ENCODE assay signal across 8 cellular contexts in the genomic region with DNA sequence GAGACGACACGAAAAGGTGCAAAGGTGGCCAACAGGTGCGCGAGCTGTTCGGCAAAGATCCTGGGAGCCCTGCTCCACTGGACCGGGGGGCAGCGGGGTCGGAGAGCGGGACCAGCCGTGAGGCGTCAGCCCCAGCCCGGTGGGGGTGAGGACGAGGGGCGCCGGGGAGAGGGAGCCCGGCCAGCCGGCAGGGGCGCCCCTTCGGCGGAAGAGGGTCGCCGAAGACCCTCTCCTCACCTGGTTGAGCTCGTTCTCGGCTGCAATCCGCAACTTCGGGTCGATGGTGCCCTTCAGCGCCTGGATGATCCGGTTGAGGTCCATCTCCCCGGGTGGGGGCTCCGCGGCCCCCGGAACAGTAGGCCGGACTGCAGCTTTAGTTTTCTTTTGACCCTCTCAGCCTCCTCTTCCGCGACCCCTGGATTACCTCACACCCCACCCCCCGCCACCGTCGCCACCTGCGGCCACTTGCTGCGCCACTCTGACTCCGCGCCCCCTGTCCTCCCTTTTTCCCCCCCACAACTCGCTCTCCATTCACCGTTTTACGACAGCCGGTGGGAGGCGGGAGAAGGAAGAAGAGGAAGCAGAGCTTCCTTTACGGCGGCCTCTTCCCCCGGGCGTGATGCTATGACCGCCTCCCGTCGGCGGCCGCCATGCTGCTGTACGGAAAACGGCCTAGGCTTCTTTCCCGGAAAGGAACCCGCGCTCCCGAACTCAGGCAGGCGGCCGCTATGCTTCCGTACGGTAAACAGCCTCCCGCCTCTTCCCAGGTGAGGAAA. TPM values are rescaled to one million over a fixed set of nuclear protein-coding genes. Genes with fewer than 3 reads are reported as not detected.
DNase-seq lines count a peak whose midpoint lies in the region; ATAC-seq, FAIRE-seq and TF ChIP-seq lines count a peak whose summit lies in the region.

Gene IPO8 (minus strand): TSS at position 543 of the 776 bp plus-strand sequence. CDS start 222 bp downstream, at position 321.

- H3K36me3 ChIP-seq in adrenal gland (replicated peaks in 1 of 2) (no peaks in the 10 kb centered on the region), heart left ventricle (no peaks in the 10 kb centered on the region), upper lobe of right lung (no peaks in the 10 kb centered on the region)

- H3K27ac ChIP-seq in adrenal gland (peak within 1 kb of the TSS in 4 of 5 donors; percentile 44 to 83 (median 79)), heart left ventricle (peak within 1 kb of the TSS; percentile 21 to 88 (median 74)), upper lobe of right lung (peak within 1 kb of the TSS; percentile 83)

- peak; percentile 81 for ATAC-seq in HG02852 (IDR thresholded peaks at IDR 0.05; ENCODE audit: unreplicated experiment)
- ATAC-seq in heart left ventricle: peak; percentile 95 to 98 (median 96)
- peak; percentile 99 for ATAC-seq in upper lobe of right lung

- TF ChIP-seq CTCF in adrenal gland (IDR thresholded peaks at IDR 0.05) (peak in 5 of 6 experiments; percentile 8 to 41 (median 26)), heart left ventricle (IDR thresholded peaks at IDR 0.05) (peak in 5 of 12 donors; percentile 22 to 43 (median 26)), upper lobe of right lung (IDR thresholded peaks at IDR 0.05) (peak; percentile 33)

- H3K4me3 ChIP-seq in adrenal gland (peak within 1 kb of the TSS; percentile 44 to 100 (median 68)), heart left ventricle (peak within 1 kb of the TSS; percentile 84 to 99 (median 96)), upper lobe of right lung (peak within 1 kb of the TSS; percentile 86)

- 0 to 1% (median 0%) methylated on average over 2 to 68 of the region's 68 CpGs for WGBS in adrenal gland, 4 donors
- 0 to 1% (median 0%) methylated on average over 42 to 68 of the region's 68 CpGs for WGBS in heart left ventricle, 4 donors

- peak; percentile 76 for DNase-seq in GM12892 (ENCODE audit: insufficient read length)
- peak; percentile 45 for DNase-seq in NCI-H1436 treated with DMSO at 0.1 percent for 48 hours (lab: John Stamatoyannopoulos, UW)
- DNase-seq in T-helper 1 cell: peak; percentile 67 to 88 (median 76)
- DNase-seq in adrenal gland: peak; percentile 92 to 96 (median 94)
- DNase-seq in heart left ventricle: peak; percentile 93 to 96 (median 94)
- peak; percentile 98 for DNase-seq in posterior vena cava (ENCODE audit: low spot score)
- DNase-seq in upper lobe of right lung: peak; percentile 96

- intact Hi-C loops in adrenal gland (cut with DNase I) (no loop called here), heart left ventricle (cut with DNase I) (loop anchor here in 7 of 10 donors (1.0 to 10.0 kb wide), 9 partner anchors 52 to 1311 kb away; partner anchors contain the start of genes CAPRIN2 (in 4 of the 7) and ERGIC2 (in 1 of the 7)), posterior vena cava (cut with DNase I) (no loop called here), upper lobe of right lung (cut with DNase I) (no loop called here)

- peaks cover 14 to 35% of the 10 kb centered on the region in 2 donors for H3K4me1 ChIP-seq in adrenal gland (replicated peaks in 1 of 2)
- H3K4me1 ChIP-seq in heart left ventricle: peaks cover 0 to 42% (median 26%) of the 10 kb centered on the region in 12 donors
- peaks cover 23% of the 10 kb centered on the region for H3K4me1 ChIP-seq in upper lobe of right lung

- TF ChIP-seq POLR2A in GM12892 (IDR thresholded peaks at IDR 0.05; ENCODE audit: low read depth, low read length) (peak; percentile 34; the same call in 1 of the 2 replicates), adrenal gland (IDR thresholded peaks at IDR 0.05) (no peak), heart left ventricle (IDR thresholded peaks at IDR 0.05) (peak in 1 of 2 donors; percentile 25)

- peak; percentile 91 for FAIRE-seq in GM12892 (lab: Jason Lieb, UNC)

- no peaks in the 10 kb centered on the region for H3K27me3 ChIP-seq in adrenal gland
- no peaks in the 10 kb centered on the region for H3K27me3 ChIP-seq in heart left ventricle
- no peaks in the 10 kb centered on the region for H3K27me3 ChIP-seq in upper lobe of right lung

- H3K9me3 ChIP-seq in adrenal gland (replicated peaks in 1 of 3): no peaks in the 10 kb centered on the region
- H3K9me3 ChIP-seq in heart left ventricle: no peaks in the 10 kb centered on the region
- H3K9me3 ChIP-seq in upper lobe of right lung: no peaks in the 10 kb centered on the region

RNA-seq across cellular contexts. Expression of gene IPO8, which starts in this region (rescaled TPM):
- polyA plus RNA-seq in GM12892 (2012; ENCODE audit: missing spikeins): 21.3 TPM
- total RNA-seq in adrenal gland: 10 to 100 TPM; 31.4 to 64.6 (median 38.9) TPM
- polyA plus RNA-seq in adrenal gland: 10 to 100 TPM in 1 of 3 donors, 1 to 10 TPM in 2; 5.0 to 42.5 (median 8.2) TPM
- 10 to 100 TPM; 16.9 to 37.2 (median 28.7) TPM for total RNA-seq in heart left ventricle
- polyA plus RNA-seq in heart left ventricle: 10 to 100 TPM in 1 of 2 donors, 1 to 10 TPM in 1; 6.1 to 20.1 TPM
- total RNA-seq in posterior vena cava: 10 to 100 TPM; 51.1 to 61.6 TPM
- total RNA-seq in upper lobe of right lung: 48.3 TPM

Comparison
In these comparisons a context has a peak if more than half of its experiments do, and no peak if none do; other contexts are left out.
1. Peak in every context shown above with its lines: DNase-seq, ATAC-seq, H3K4me3 ChIP-seq and H3K27ac ChIP-seq.
2. DNase-seq: peak in every context shown above with its lines; median percentile 98 in posterior vena cava; 96 in upper lobe of right lung; 94 in adrenal gland; 94 in heart left ventricle; 76 in GM12892; 76 in T-helper 1 cell; 45 in NCI-H1436 treated with DMSO at 0.1 percent for 48 hours.
3. intact Hi-C loops: an anchor here in heart left ventricle (1.0 to 10.0 kb wide); none called in adrenal gland, posterior vena cava and upper lobe of right lung.